ENCODE assay signal across 29 cellular contexts in the genomic region with DNA sequence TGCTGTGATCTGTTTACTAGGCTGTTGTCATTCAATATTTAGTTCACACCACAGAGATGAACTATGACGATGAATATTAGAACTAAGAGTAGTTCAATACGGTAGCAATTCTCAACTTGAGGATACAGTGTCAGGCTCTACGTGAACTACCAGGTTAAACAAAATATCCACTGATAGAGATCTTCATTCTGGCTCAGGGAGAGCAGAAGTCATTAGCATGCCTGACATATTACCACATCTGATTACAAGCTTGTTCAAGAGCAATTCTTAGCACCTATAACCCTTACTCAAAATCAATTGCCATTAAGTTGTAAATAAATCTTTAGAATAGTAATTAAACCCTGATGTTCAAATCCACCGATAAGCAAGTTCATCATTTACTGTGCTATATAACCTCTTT.
"Had no signal": no experiment of that assay in that cellular context is flagged by ENCODE, and none has a peak within 500 bp of the region (broad histone marks: within the 10 kb centered on the region; RNA-seq: fewer than 3 reads in every experiment).

No MANE protein-coding gene starts in this region.

- H3K4me2 ChIP-seq: neural progenitor cell, smooth muscle cell had no signal

- H3K4me1 ChIP-seq: parathyroid adenoma, psoas muscle, right lobe of liver, spleen, suprapubic skin, testis, transverse colon, upper lobe of left lung, vagina had no signal

- H3K9me3 ChIP-seq: ovary, psoas muscle, right lobe of liver, sigmoid colon, spleen, suprapubic skin, testis, tibial artery, transverse colon, upper lobe of left lung, vagina had no signal

- DNase-seq: natural killer cell; occipital lobe; ovary; posterior cingulate gyrus; psoas muscle; right cardiac atrium; right lobe of liver; sigmoid colon; spleen; stimulated activated CD4-positive, alpha-beta T cell treated with anti-CD3 and anti-CD28 coated beads, Interleukin-12 subunit alpha, Interleukin-12 subunit beta, amount 100 ng/mL, for 4 hours; stimulated activated CD4-positive, alpha-beta T cell treated with anti-CD3 and anti-CD28 coated beads, Interleukin-1b, Interleukin-23, amount 100 ng/mL, for 48 hours; stimulated activated CD4-positive, alpha-beta T cell treated with anti-CD3 and anti-CD28 coated beads, Interleukin-4, amount 100 ng/mL, for 1 hour; stimulated activated CD4-positive, alpha-beta T cell treated with anti-CD3 and anti-CD28 coated beads, Interleukin-4, amount 100 ng/mL, for 4 hours; stimulated activated CD8-positive, alpha-beta memory T cell treated with anti-CD3 and anti-CD28 coated beads, Interleukin-4, amount 100 ng/mL, for 48 hours; stimulated activated naive CD4-positive, alpha-beta T cell; stimulated activated naive CD8-positive, alpha-beta T cell treated with anti-CD3 and anti-CD28 coated beads, Interleukin-15, amount 100 ng/mL, for 72 hours; stimulated activated naive CD8-positive, alpha-beta T cell treated with anti-CD3 and anti-CD28 coated beads, Interleukin-15, Interleukin-2, amounts not matched to agents 100 U/mL and 50 U/mL, for 24 hours; substantia nigra; testis; tibial artery; transverse colon; upper lobe of left lung had no signal

- H2AFZ ChIP-seq: neural progenitor cell, parathyroid adenoma had no signal

- H3K27ac ChIP-seq: neural progenitor cell, ovary, parathyroid adenoma, psoas muscle, right lobe of liver, sigmoid colon, spleen, suprapubic skin, testis, tibial artery, transverse colon, upper lobe of left lung, vagina had no signal

- FAIRE-seq: urothelium cell line had no signal

- H3K36me3 ChIP-seq: neural progenitor cell, ovary, right lobe of liver, sigmoid colon, spleen, suprapubic skin, tibial artery, transverse colon, upper lobe of left lung, vagina had no signal

- H3K79me2 ChIP-seq: parathyroid adenoma had no signal

- ATAC-seq: natural killer cell; psoas muscle; right cardiac atrium; right lobe of liver; stimulated activated memory B cell treated with anti-CD40 and anti-IgM and Interleukin-4, amounts not matched to agents 10 μg/mL and 1 μg/mL and 100 μg/mL, for 72 hours; stimulated activated naive CD8-positive, alpha-beta T cell treated with anti-CD3 and anti-CD28 coated beads, Interleukin-15, Interleukin-2, amounts not matched to agents 100 U/mL and 50 U/mL, for 24 hours had no signal

- H3K4me3 ChIP-seq: neural progenitor cell, ovary, psoas muscle, right lobe of liver, sigmoid colon, smooth muscle cell, spleen, suprapubic skin, testis, tibial artery, transverse colon, upper lobe of left lung, vagina had no signal

- H3K9ac ChIP-seq: neural progenitor cell, parathyroid adenoma had no signal

- H3K27me3 ChIP-seq: neural progenitor cell, ovary, right lobe of liver, sigmoid colon, spleen, suprapubic skin, testis, tibial artery, transverse colon, upper lobe of left lung, vagina had no signal
